In the genomic region with DNA sequence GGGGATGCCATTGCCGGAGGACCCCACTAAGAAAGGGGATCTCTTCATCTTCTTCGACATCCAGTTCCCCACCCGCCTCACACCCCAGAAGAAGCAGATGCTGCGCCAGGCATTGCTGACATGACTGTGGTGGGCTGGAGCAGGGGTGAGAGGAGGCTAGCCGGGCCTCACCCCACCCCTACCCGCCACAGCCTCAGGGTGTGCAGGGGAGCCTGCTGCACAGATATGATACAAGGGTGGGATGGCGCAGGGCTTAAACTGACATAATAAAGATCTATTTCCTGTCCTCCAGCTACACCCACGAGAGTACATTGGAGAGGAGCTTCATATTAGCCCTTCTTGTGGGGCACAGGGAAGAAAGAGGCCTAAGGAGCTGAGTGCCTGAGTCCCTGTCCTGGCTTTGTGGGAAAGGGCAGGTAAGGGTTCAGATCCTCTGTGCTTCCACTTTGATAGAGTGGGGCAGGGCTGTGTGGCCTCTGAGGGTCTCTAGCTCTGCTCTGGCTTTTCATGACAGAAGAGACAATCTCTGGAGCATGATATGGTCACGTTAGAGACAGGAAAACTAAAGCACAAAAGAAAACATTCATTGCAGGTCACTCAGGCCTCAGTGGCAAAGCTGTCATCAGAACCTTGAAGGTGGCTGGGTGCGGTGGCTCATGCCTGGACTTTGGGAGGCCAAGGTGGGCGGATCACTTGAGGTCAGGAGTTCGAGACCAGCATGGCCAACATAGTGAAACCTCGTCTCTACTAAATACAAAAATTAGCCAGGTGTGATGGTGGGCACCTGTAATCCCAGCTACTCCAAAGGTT, we compare ENCODE assay signal across 1 cellular context.
TF ChIP-seq lines count a peak whose summit lies in the region.

No MANE protein-coding gene starts in this region.

TF ChIP-seq in GM12878, 131 proteins besides CTCF, POLR2A, EP300 and RAD21:
- TF ChIP-seq, protein P1, sequence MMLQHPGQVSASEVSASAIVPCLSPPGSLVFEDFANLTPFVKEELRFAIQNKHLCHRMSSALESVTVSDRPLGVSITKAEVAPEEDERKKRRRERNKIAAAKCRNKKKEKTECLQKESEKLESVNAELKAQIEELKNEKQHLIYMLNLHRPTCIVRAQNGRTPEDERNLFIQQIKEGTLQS (IDR thresholded peaks at IDR 0.05; ENCODE audit: borderline replicate concordance, extremely low read depth, low read depth, low read length) = no peak
- TF ChIP-seq RCOR1 (conservative IDR thresholded peaks at IDR 0.05; ENCODE audit: low read depth, low read length) (no peak), RELA (IDR thresholded peaks at IDR 0.05; ENCODE audit: borderline replicate concordance, partially characterized antibody) (no peak)
